ENCODE assay signal across 11 cellular contexts in the genomic region with DNA sequence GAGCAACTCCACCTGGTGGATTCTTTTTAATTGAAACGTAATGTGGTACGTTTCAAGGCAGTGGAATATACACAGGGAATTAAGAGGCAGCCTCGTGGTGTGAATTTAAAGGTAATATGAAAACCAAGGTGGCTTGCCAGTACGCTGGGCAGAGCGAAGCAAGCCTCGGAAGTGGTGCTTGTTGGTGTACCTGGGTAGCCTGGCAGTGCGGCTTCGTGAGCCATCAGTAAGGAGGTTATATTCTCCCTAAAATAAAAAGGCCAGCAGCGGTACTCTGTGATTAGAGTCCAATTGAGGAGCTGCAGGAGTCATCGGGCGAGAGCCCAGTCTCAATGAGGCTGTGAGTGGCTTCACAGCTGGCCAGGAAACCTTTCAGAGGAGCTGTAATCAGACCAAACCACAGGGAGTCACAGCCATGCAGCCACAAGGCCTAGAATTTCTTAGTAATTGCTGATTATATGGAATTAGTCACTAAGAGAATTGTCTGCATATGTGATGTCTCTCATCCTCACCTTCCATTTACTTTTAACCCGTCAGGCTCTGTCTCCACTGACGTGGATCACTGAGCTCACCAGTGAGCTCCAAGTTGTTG. TPM values are rescaled to one million over a fixed set of nuclear protein-coding genes. Genes with fewer than 3 reads are reported as not detected.
DNase-seq lines count a peak whose midpoint lies in the region; ATAC-seq, FAIRE-seq and TF ChIP-seq lines count a peak whose summit lies in the region.
"Had no signal": no experiment of that assay in that cellular context is flagged by ENCODE, and none has a peak within 500 bp of the region (broad histone marks: within the 10 kb centered on the region; RNA-seq: fewer than 3 reads in every experiment).

No MANE protein-coding gene starts in this region.

- no peak for ATAC-seq in GM21526 (IDR thresholded peaks at IDR 0.05; ENCODE audit: low FRiP score, unreplicated experiment)
- ATAC-seq: HepG2, psoas muscle had no signal

- H3K4me1 ChIP-seq in endodermal cell (ENCODE audit: control insufficient read depth, insufficient read depth, low read length) = peaks cover 2% of the 10 kb centered on the region
- peaks cover 25% of the 10 kb centered on the region for H3K4me1 ChIP-seq in mesodermal cell (ENCODE audit: control insufficient read depth, insufficient read depth, low read length, poor library complexity, severe bottlenecking)
- H3K4me1 ChIP-seq in ascending aorta = no peaks in the 10 kb centered on the region
- H3K4me1 ChIP-seq: psoas muscle had no signal

- H3K4me3 Mint-ChIP-seq in endodermal cell = no peak overlapping the region

- peaks cover 81% of the 10 kb centered on the region for H3K36me3 Mint-ChIP-seq in endodermal cell (ENCODE audit: low read depth)

- DNase-seq in GM04503 (ENCODE audit: low read depth) = peak; percentile 75
- DNase-seq in NCI-H146 (lab: John Stamatoyannopoulos, UW) = peak; percentile 70
- peak; percentile 87 for DNase-seq in endodermal cell
- DNase-seq in ascending aorta (ENCODE audit: low spot score in 2 of 2) = no peak
- DNase-seq in frontal cortex (ENCODE audit: low spot score in 2 of 2) = no peak
- no peak for DNase-seq in ACHN
- DNase-seq: NCI-H446, psoas muscle had no signal

- H3K9me3 Mint-ChIP-seq in endodermal cell = no peaks in the 10 kb centered on the region

- no peaks in the 10 kb centered on the region for H3K9me3 ChIP-seq in endodermal cell (ENCODE audit: control insufficient read depth, low read length)
- no peaks in the 10 kb centered on the region for H3K9me3 ChIP-seq in mesodermal cell (ENCODE audit: control insufficient read depth, low read length)
- no peaks in the 10 kb centered on the region for H3K9me3 ChIP-seq in ascending aorta
- H3K9me3 ChIP-seq: psoas muscle had no signal

- no peak for FAIRE-seq in frontal cortex (lab: Jason Lieb, UNC)
- FAIRE-seq: HepG2 had no signal

- no peak overlapping the region for H3K4me3 ChIP-seq in endodermal cell (ENCODE audit: low read length)
- no peak overlapping the region for H3K4me3 ChIP-seq in mesodermal cell (ENCODE audit: extremely low read depth, insufficient read depth, low read length, poor library complexity, severe bottlenecking)
- no peak overlapping the region for H3K4me3 ChIP-seq in ascending aorta
- H3K4me3 ChIP-seq: psoas muscle had no signal

- no peak overlapping the region for H3K9ac ChIP-seq in endodermal cell (ENCODE audit: extremely low read depth, low read length, poor library complexity, severe bottlenecking)

- H3K27ac ChIP-seq in endodermal cell (ENCODE audit: low read depth, low read length) (no peak overlapping the region), mesodermal cell (ENCODE audit: low read depth, low read length, severe bottlenecking) (peak overlapping the region; percentile 36), ascending aorta (no peak overlapping the region)
- H3K27ac ChIP-seq: psoas muscle had no signal

- in situ Hi-C loops in ACHN (cut with HindIII; ENCODE audit: low pct_ligation_motif_present, low pct_unique_long_range_greater_than_20kb, low sequenced_read_pairs) = no loop called here

- peaks cover 96% of the 10 kb centered on the region for H3K36me3 ChIP-seq in endodermal cell (ENCODE audit: control insufficient read depth, insufficient read depth, low read length)
- peaks cover 12% of the 10 kb centered on the region for H3K36me3 ChIP-seq in mesodermal cell (ENCODE audit: control insufficient read depth, insufficient read depth, low read length)
- no peaks in the 10 kb centered on the region for H3K36me3 ChIP-seq in ascending aorta

- peak overlapping the region; percentile 77 for H3K27ac Mint-ChIP-seq in endodermal cell

- 83 to 89% methylated on average over 13 of the region's 13 CpGs for WGBS in endodermal cell (ENCODE audit: insufficient coverage in 1 of 2, insufficient read length in 1 of 2), 2 experiments
- 81 to 82% methylated on average over 11 to 13 of the region's 13 CpGs for WGBS in mesodermal cell (ENCODE audit: insufficient coverage in 2 of 2), 2 experiments

- H3K4me1 Mint-ChIP-seq in endodermal cell = peaks cover 24% of the 10 kb centered on the region

- intact Hi-C loops in ascending aorta (cut with DNase I) = no loop called here

- no peaks in the 10 kb centered on the region for H3K27me3 Mint-ChIP-seq in endodermal cell (ENCODE audit: insufficient read depth)

- H3K27me3 ChIP-seq in endodermal cell (ENCODE audit: control insufficient read depth, insufficient read depth, low read length, poor library complexity, severe bottlenecking) (no peaks in the 10 kb centered on the region), ascending aorta (no peaks in the 10 kb centered on the region)

- TF ChIP-seq CTCF in endodermal cell (conservative IDR thresholded peaks at IDR 0.05) = no peak
- TF ChIP-seq CTCF in ascending aorta (IDR thresholded peaks at IDR 0.05) = no peak

RNA-seq across cellular contexts. Expression of a gene that starts 57.7 kb away (rescaled TPM):
- total RNA-seq in endodermal cell (100 to 1,000 TPM; 152 to 154 TPM), ascending aorta (24.6 TPM), frontal cortex (118 TPM)
- polyA plus RNA-seq in endodermal cell (2013, experiment 1 of 2) = 29.1 TPM
- 41.9 TPM for polyA plus RNA-seq in endodermal cell (2013, experiment 2 of 2)
- polyA plus RNA-seq in mesodermal cell (2013, experiment 1 of 2) = 29.5 TPM
- 27.8 TPM for polyA plus RNA-seq in mesodermal cell (2013, experiment 2 of 2)

Comparison
In these comparisons a context has a peak if more than half of its experiments do, and no peak if none do; other contexts are left out.
1. DNase-seq: peak in GM04503 (single experiment), NCI-H146 (single experiment) and endodermal cell (single experiment); none in ascending aorta (0 of 2), frontal cortex (0 of 2) and ACHN (single experiment).